In the genomic region with DNA sequence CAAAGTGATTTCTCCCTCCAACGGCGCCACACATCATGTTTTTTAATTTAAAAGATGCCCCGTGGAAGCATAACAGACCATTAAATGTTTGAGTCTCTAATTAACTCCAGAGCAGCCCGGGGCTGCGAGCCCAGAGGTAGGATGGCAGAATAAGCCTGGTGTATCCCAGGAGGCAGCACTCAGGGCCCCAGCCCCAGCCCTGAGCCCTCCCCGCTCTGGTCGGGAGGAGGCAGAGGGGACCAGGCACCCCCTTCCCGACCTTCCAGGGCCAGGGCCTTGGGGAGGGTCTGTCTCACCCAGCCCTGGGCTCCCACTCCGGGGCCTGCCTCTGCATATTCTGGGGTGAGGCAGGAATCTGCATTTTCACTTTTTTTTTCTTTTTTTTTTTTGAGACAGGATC, we compare ENCODE assay signal across 2 cellular contexts.
TF ChIP-seq lines count a peak whose summit lies in the region.

No MANE protein-coding gene starts in this region.

TF ChIP-seq in HCT116, 20 proteins besides CTCF, POLR2A, EP300 and RAD21:
- TF ChIP-seq, protein P1, sequence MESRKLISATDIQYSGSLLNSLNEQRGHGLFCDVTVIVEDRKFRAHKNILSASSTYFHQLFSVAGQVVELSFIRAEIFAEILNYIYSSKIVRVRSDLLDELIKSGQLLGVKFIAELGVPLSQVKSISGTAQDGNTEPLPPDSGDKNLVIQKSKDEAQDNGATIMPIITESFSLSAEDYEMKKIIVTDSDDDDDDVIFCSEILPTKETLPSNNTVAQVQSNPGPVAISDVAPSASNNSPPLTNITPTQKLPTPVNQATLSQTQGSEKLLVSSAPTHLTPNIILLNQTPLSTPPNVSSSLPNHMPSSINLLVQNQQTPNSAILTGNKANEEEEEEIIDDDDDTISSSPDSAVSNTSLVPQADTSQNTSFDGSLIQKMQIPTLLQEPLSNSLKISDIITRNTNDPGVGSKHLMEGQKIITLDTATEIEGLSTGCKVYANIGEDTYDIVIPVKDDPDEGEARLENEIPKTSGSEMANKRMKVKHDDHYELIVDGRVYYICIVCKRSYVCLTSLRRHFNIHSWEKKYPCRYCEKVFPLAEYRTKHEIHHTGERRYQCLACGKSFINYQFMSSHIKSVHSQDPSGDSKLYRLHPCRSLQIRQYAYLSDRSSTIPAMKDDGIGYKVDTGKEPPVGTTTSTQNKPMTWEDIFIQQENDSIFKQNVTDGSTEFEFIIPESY (IDR thresholded peaks at IDR 0.05; ENCODE audit: extremely low read depth, insufficient replicate concordance, low read length), result no peak
- TF ChIP-seq EGR1 (IDR thresholded peaks at IDR 0.05; ENCODE audit: low read depth), result no peak
- TF ChIP-seq, protein P2, sequence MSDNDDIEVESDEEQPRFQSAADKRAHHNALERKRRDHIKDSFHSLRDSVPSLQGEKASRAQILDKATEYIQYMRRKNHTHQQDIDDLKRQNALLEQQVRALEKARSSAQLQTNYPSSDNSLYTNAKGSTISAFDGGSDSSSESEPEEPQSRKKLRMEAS (IDR thresholded peaks at IDR 0.05), result no peak
- no peak for TF ChIP-seq EZH2phosphoT487 (IDR thresholded peaks at IDR 0.05; ENCODE audit: borderline replicate concordance)
- TF ChIP-seq, protein P3, sequence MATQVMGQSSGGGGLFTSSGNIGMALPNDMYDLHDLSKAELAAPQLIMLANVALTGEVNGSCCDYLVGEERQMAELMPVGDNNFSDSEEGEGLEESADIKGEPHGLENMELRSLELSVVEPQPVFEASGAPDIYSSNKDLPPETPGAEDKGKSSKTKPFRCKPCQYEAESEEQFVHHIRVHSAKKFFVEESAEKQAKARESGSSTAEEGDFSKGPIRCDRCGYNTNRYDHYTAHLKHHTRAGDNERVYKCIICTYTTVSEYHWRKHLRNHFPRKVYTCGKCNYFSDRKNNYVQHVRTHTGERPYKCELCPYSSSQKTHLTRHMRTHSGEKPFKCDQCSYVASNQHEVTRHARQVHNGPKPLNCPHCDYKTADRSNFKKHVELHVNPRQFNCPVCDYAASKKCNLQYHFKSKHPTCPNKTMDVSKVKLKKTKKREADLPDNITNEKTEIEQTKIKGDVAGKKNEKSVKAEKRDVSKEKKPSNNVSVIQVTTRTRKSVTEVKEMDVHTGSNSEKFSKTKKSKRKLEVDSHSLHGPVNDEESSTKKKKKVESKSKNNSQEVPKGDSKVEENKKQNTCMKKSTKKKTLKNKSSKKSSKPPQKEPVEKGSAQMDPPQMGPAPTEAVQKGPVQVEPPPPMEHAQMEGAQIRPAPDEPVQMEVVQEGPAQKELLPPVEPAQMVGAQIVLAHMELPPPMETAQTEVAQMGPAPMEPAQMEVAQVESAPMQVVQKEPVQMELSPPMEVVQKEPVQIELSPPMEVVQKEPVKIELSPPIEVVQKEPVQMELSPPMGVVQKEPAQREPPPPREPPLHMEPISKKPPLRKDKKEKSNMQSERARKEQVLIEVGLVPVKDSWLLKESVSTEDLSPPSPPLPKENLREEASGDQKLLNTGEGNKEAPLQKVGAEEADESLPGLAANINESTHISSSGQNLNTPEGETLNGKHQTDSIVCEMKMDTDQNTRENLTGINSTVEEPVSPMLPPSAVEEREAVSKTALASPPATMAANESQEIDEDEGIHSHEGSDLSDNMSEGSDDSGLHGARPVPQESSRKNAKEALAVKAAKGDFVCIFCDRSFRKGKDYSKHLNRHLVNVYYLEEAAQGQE (IDR thresholded peaks at IDR 0.05; ENCODE audit: low read depth), result no peak
- no peak for TF ChIP-seq ELF1 (IDR thresholded peaks at IDR 0.05; ENCODE audit: borderline replicate concordance, low read depth)
- TF ChIP-seq SRF (IDR thresholded peaks at IDR 0.05; ENCODE audit: low read depth), result no peak

TF ChIP-seq in SK-N-SH, 30 proteins besides CTCF, POLR2A, EP300 and RAD21 (continued from another document):
- TF ChIP-seq, protein P2 (IDR thresholded peaks at IDR 0.05; ENCODE audit: low read depth), result no peak
- no peak for TF ChIP-seq GABPA (IDR thresholded peaks at IDR 0.05; ENCODE audit: low read depth)
- TF ChIP-seq EZH2phosphoT487 (IDR thresholded peaks at IDR 0.05; ENCODE audit: borderline replicate concordance, low read depth), result no peak
- TF ChIP-seq TEAD4 (IDR thresholded peaks at IDR 0.05; ENCODE audit: borderline replicate concordance, insufficient read depth), result no peak
